8 cellular contexts compared by ENCODE assay signal in genomic region chr16:87416826-87417471, GRCh38. TPM values are rescaled to one million over a fixed set of nuclear protein-coding genes. Genes with fewer than 3 reads are reported as not detected.
DNase-seq lines count a peak whose midpoint lies in the region; ATAC-seq, FAIRE-seq and TF ChIP-seq lines count a peak whose summit lies in the region.

No MANE protein-coding gene starts in this region.

- H3K36me3 ChIP-seq in gastroesophageal sphincter, result peaks cover 0 to 100% of the 10 kb centered on the region in 2 donors

- CTCF ChIA-PET in activated CD4-positive, alpha-beta T cell treated with anti-CD3 and anti-CD28 coated beads, Interleukin-2, amount 10 ng/mL, durations not matched to agents 7 days and 5 days (lab: Charles Lee), result interaction anchor here (0.6 to 1.7 kb wide), 7 partner anchors 9 to 249 kb away, joined by 3 to 16 read pairs (median 3); no protein-coding TSS in a partner anchor

- no peaks in the 10 kb centered on the region for H3K9me3 Mint-ChIP-seq in activated CD4-positive, alpha-beta T cell treated with anti-CD3 and anti-CD28 coated beads, Interleukin-2, amount 10 ng/mL, durations not matched to agents 7 days and 5 days

- no peak overlapping the region for H3K27ac ChIP-seq in gastroesophageal sphincter

- TF ChIP-seq EP300 in gastroesophageal sphincter (IDR thresholded peaks at IDR 0.05), result no peak

- TF ChIP-seq POLR2A in H54 (IDR thresholded peaks at IDR 0.05; ENCODE audit: low read depth, low read length), result no peak
- no peak for TF ChIP-seq POLR2A in gastroesophageal sphincter (IDR thresholded peaks at IDR 0.05)

- H3K27me3 ChIP-seq in gastroesophageal sphincter, result no peaks in the 10 kb centered on the region

- no peak overlapping the region for H3K27ac Mint-ChIP-seq in activated CD4-positive, alpha-beta T cell treated with anti-CD3 and anti-CD28 coated beads, Interleukin-2, amount 10 ng/mL, durations not matched to agents 7 days and 5 days

- peak; percentile 23 for ATAC-seq in gastroesophageal sphincter
- no peak for ATAC-seq in GM18511 (IDR thresholded peaks at IDR 0.05; ENCODE audit: unreplicated experiment)
- ATAC-seq in HG03565 (IDR thresholded peaks at IDR 0.05; ENCODE audit: unreplicated experiment), result no peak

- peak in 3 of 4 experiments; percentile 62 to 74 (median 71) for TF ChIP-seq CTCF in gastroesophageal sphincter (IDR thresholded peaks at IDR 0.05)

- POLR2A ChIA-PET in activated CD4-positive, alpha-beta T cell treated with anti-CD3 and anti-CD28 coated beads, Interleukin-2, amount 10 ng/mL, durations not matched to agents 7 days and 5 days (lab: Charles Lee), result no interaction called here

- no peak overlapping the region for H3K4me3 ChIP-seq in gastroesophageal sphincter

- 51 to 69% methylated on average over 4 to 14 of the region's 21 CpGs for WGBS in gastroesophageal sphincter (ENCODE audit: low coverage in 1 of 2), 2 donors

- DNase-seq in AG08396 (ENCODE audit: low spot score), result peak; percentile 76
- peak; percentile 30 for DNase-seq in H54 (ENCODE audit: insufficient read length, low spot score)
- DNase-seq in activated CD4-positive, alpha-beta T cell treated with anti-CD3 and anti-CD28 coated beads, Interleukin-2, amount 10 ng/mL, durations not matched to agents 7 days and 5 days, result peak; percentile 49
- DNase-seq in stimulated activated CD4-positive, alpha-beta T cell treated with anti-CD3 and anti-CD28 coated beads, Interleukin-15, amount 100 ng/mL, for 24 hours, result peak; percentile 49
- DNase-seq in occipital lobe (lab: John Stamatoyannopoulos, UW), result no peak

- no peak for FAIRE-seq in H54 (lab: Jason Lieb, UNC)

- H3K27me3 Mint-ChIP-seq in activated CD4-positive, alpha-beta T cell treated with anti-CD3 and anti-CD28 coated beads, Interleukin-2, amount 10 ng/mL, durations not matched to agents 7 days and 5 days, result no peaks in the 10 kb centered on the region

- no peaks in the 10 kb centered on the region for H3K4me1 Mint-ChIP-seq in activated CD4-positive, alpha-beta T cell treated with anti-CD3 and anti-CD28 coated beads, Interleukin-2, amount 10 ng/mL, durations not matched to agents 7 days and 5 days

- H3K4me1 ChIP-seq in gastroesophageal sphincter, result peaks cover 0 to 5% (median 0%) of the 10 kb centered on the region in 3 donors

- no peaks in the 10 kb centered on the region for H3K9me3 ChIP-seq in gastroesophageal sphincter

- no peak overlapping the region for H3K4me3 Mint-ChIP-seq in activated CD4-positive, alpha-beta T cell treated with anti-CD3 and anti-CD28 coated beads, Interleukin-2, amount 10 ng/mL, durations not matched to agents 7 days and 5 days

- peaks cover 3% of the 10 kb centered on the region for H3K36me3 Mint-ChIP-seq in activated CD4-positive, alpha-beta T cell treated with anti-CD3 and anti-CD28 coated beads, Interleukin-2, amount 10 ng/mL, durations not matched to agents 7 days and 5 days (ENCODE audit: low read depth)

RNA-seq across cellular contexts. Expression of gene MAP1LC3B, which starts 24.8 kb away (rescaled TPM):
- total RNA-seq in activated CD4-positive, alpha-beta T cell treated with anti-CD3 and anti-CD28 coated beads, Interleukin-2, amount 10 ng/mL, durations not matched to agents 7 days and 5 days, result 10 to 100 TPM; 50.5 to 55.4 TPM
- total RNA-seq in gastroesophageal sphincter, result 10 to 100 TPM; 53.9 to 64.8 (median 57.9) TPM
- 18.2 TPM for total RNA-seq in occipital lobe

RNA-seq across cellular contexts. Expression of gene FBXO31, which starts 33.4 kb away (rescaled TPM):
- 10 to 100 TPM; 27.4 to 30.6 TPM for total RNA-seq in activated CD4-positive, alpha-beta T cell treated with anti-CD3 and anti-CD28 coated beads, Interleukin-2, amount 10 ng/mL, durations not matched to agents 7 days and 5 days
- 100 to 1,000 TPM in 1 of 4 donors, 10 to 100 TPM in 3; 69.2 to 141 (median 85.1) TPM for total RNA-seq in gastroesophageal sphincter
- 25.6 TPM for total RNA-seq in occipital lobe
